In the genomic region with DNA sequence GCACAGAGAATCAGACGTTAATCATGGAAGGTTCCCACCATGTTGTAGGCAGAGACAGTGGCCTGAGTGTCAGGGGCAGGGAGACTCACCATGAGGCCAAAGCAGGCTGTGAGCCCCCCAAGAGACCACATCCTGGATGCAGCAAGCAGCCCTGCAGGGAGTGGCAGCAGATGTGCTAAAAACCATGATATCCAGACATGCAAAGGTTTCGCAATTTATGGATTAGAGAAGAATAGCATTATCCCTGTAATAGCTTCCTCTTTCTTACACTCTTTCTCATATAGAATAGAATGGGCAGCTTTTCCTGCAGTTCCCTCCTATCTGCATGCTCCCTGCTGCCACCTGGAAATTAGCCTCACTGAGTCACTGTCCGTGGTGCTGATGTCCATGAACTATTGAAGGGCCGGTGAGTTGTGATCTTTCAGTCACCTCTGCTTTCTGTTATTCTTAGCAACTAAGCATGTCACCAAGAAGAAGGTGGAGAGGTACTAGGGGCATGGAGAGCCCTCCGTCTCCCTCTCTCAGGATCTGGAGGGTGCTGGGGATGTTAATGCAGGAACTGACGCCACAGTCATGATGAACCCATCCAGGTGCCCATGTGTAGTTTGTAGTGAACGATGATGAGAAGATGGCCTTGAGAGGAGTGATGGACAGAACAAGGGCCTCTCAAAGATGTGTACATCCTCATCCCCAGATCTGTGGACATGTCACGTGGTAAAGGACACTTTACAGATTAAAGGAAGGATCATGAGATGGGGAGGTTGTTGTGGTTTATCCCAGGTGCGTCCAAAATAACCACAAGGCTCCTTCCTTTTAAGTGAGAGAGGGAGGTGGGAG, we compare ENCODE assay signal across 1 cellular context.
TF ChIP-seq lines count a peak whose summit lies in the region.

No MANE protein-coding gene starts in this region.

TF ChIP-seq in K562, 482 proteins besides CTCF, POLR2A, EP300 and RAD21 (continued from another document):
- TF ChIP-seq, protein P1, sequence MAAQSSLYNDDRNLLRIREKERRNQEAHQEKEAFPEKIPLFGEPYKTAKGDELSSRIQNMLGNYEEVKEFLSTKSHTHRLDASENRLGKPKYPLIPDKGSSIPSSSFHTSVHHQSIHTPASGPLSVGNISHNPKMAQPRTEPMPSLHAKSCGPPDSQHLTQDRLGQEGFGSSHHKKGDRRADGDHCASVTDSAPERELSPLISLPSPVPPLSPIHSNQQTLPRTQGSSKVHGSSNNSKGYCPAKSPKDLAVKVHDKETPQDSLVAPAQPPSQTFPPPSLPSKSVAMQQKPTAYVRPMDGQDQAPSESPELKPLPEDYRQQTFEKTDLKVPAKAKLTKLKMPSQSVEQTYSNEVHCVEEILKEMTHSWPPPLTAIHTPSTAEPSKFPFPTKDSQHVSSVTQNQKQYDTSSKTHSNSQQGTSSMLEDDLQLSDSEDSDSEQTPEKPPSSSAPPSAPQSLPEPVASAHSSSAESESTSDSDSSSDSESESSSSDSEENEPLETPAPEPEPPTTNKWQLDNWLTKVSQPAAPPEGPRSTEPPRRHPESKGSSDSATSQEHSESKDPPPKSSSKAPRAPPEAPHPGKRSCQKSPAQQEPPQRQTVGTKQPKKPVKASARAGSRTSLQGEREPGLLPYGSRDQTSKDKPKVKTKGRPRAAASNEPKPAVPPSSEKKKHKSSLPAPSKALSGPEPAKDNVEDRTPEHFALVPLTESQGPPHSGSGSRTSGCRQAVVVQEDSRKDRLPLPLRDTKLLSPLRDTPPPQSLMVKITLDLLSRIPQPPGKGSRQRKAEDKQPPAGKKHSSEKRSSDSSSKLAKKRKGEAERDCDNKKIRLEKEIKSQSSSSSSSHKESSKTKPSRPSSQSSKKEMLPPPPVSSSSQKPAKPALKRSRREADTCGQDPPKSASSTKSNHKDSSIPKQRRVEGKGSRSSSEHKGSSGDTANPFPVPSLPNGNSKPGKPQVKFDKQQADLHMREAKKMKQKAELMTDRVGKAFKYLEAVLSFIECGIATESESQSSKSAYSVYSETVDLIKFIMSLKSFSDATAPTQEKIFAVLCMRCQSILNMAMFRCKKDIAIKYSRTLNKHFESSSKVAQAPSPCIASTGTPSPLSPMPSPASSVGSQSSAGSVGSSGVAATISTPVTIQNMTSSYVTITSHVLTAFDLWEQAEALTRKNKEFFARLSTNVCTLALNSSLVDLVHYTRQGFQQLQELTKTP (IDR thresholded peaks at IDR 0.05; ENCODE audit: low read depth in 1 of 2, partially characterized antibody in 2 of 2) = peak in 1 of 2 experiments; percentile 37
- TF ChIP-seq HLTF (IDR thresholded peaks at IDR 0.05) = no peak
- 0 out of 2 replicates have a peak, but pooled peaks have one; percentile 14 for TF ChIP-seq CEBPB (tag; IDR thresholded peaks at IDR 0.05)
- peak; percentile 95 for TF ChIP-seq EHMT2 (IDR thresholded peaks at IDR 0.05)
- TF ChIP-seq, protein P2, sequence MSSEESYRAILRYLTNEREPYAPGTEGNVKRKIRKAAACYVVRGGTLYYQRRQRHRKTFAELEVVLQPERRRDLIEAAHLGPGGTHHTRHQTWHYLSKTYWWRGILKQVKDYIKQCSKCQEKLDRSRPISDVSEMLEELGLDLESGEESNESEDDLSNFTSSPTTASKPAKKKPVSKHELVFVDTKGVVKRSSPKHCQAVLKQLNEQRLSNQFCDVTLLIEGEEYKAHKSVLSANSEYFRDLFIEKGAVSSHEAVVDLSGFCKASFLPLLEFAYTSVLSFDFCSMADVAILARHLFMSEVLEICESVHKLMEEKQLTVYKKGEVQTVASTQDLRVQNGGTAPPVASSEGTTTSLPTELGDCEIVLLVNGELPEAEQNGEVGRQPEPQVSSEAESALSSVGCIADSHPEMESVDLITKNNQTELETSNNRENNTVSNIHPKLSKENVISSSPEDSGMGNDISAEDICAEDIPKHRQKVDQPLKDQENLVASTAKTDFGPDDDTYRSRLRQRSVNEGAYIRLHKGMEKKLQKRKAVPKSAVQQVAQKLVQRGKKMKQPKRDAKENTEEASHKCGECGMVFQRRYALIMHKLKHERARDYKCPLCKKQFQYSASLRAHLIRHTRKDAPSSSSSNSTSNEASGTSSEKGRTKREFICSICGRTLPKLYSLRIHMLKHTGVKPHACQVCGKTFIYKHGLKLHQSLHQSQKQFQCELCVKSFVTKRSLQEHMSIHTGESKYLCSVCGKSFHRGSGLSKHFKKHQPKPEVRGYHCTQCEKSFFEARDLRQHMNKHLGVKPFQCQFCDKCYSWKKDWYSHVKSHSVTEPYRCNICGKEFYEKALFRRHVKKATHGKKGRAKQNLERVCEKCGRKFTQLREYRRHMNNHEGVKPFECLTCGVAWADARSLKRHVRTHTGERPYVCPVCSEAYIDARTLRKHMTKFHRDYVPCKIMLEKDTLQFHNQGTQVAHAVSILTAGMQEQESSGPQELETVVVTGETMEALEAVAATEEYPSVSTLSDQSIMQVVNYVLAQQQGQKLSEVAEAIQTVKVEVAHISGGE (CRISPR knock-in tag; IDR thresholded peaks at IDR 0.05) = no peak
- TF ChIP-seq, protein P3, sequence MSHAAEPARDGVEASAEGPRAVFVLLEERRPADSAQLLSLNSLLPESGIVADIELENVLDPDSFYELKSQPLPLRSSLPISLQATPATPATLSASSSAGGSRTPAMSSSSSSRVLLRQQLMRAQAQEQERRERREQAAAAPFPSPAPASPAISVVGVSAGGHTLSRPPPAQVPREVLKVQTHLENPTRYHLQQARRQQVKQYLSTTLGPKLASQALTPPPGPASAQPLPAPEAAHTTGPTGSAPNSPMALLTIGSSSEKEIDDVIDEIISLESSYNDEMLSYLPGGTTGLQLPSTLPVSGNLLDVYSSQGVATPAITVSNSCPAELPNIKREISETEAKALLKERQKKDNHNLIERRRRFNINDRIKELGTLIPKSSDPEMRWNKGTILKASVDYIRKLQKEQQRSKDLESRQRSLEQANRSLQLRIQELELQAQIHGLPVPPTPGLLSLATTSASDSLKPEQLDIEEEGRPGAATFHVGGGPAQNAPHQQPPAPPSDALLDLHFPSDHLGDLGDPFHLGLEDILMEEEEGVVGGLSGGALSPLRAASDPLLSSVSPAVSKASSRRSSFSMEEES (CRISPR knock-in tag; IDR thresholded peaks at IDR 0.05) = peak; percentile 60
- TF ChIP-seq ZNF766 (CRISPR knock-in tag; conservative IDR thresholded peaks at IDR 0.05) = peak; percentile 55; the same call in 1 of the 2 replicates
- TF ChIP-seq, protein P4, sequence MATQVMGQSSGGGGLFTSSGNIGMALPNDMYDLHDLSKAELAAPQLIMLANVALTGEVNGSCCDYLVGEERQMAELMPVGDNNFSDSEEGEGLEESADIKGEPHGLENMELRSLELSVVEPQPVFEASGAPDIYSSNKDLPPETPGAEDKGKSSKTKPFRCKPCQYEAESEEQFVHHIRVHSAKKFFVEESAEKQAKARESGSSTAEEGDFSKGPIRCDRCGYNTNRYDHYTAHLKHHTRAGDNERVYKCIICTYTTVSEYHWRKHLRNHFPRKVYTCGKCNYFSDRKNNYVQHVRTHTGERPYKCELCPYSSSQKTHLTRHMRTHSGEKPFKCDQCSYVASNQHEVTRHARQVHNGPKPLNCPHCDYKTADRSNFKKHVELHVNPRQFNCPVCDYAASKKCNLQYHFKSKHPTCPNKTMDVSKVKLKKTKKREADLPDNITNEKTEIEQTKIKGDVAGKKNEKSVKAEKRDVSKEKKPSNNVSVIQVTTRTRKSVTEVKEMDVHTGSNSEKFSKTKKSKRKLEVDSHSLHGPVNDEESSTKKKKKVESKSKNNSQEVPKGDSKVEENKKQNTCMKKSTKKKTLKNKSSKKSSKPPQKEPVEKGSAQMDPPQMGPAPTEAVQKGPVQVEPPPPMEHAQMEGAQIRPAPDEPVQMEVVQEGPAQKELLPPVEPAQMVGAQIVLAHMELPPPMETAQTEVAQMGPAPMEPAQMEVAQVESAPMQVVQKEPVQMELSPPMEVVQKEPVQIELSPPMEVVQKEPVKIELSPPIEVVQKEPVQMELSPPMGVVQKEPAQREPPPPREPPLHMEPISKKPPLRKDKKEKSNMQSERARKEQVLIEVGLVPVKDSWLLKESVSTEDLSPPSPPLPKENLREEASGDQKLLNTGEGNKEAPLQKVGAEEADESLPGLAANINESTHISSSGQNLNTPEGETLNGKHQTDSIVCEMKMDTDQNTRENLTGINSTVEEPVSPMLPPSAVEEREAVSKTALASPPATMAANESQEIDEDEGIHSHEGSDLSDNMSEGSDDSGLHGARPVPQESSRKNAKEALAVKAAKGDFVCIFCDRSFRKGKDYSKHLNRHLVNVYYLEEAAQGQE (CRISPR knock-in tag; IDR thresholded peaks at IDR 0.05; ENCODE audit: low read depth) = peak; percentile 91
- no peak for TF ChIP-seq NR4A1 (CRISPR knock-in tag; IDR thresholded peaks at IDR 0.05)
- no peak for TF ChIP-seq NR4A1 (tag; IDR thresholded peaks at IDR 0.05)
- TF ChIP-seq MIER1 (IDR thresholded peaks at IDR 0.05; ENCODE audit: low read depth) = peak; percentile 89
- no peak for TF ChIP-seq PHTF2 (CRISPR knock-in tag; IDR thresholded peaks at IDR 0.05)
